In genomic region chr19:3324405-3324856, GRCh38 we compare ENCODE assay signal across 8 cellular contexts. TPM values are rescaled to one million over a fixed set of nuclear protein-coding genes. Genes with fewer than 3 reads are reported as not detected.
A peak's percentile ranks its signal among the peaks of the same experiment; 100 is the strongest.
DNase-seq lines count a peak whose midpoint lies in the region; ATAC-seq and TF ChIP-seq lines count a peak whose summit lies in the region.

No MANE protein-coding gene starts in this region.

- H3K9me2 ChIP-seq in PC-9 (ENCODE audit: insufficient read depth), result no peaks in the 10 kb centered on the region

- intact Hi-C loops in PC-9 (cut with micrococcal nuclease; ENCODE audit: unreplicated experiment), result loop anchor here (10.0 kb wide), 1 partner anchor 880 kb away; no protein-coding TSS in a partner anchor

- no peaks in the 10 kb centered on the region for H3K9me3 Mint-ChIP-seq in glutamatergic neuron (ENCODE audit: unreplicated experiment)
- H3K9me3 Mint-ChIP-seq in stimulated activated memory B cell treated with anti-CD40 and anti-IgM and Interleukin-4, amounts not matched to agents 10 μg/mL and 1 μg/mL and 100 μg/mL, for 72 hours, result peaks cover 7% of the 10 kb centered on the region

- no peak overlapping the region for H3K4me3 Mint-ChIP-seq in glutamatergic neuron (ENCODE audit: unreplicated experiment)
- no peak overlapping the region for H3K4me3 Mint-ChIP-seq in stimulated activated memory B cell treated with anti-CD40 and anti-IgM and Interleukin-4, amounts not matched to agents 10 μg/mL and 1 μg/mL and 100 μg/mL, for 72 hours

- DNase-seq in PC-9, result peak in 1 of 2 experiments; percentile 46
- peak; percentile 39 for DNase-seq in activated T-helper 1 cell treated with Interleukin-2 at 50 U/mL for 16 hours (ENCODE audit: low read depth)
- DNase-seq in glutamatergic neuron, result peak; percentile 63
- peak; percentile 72 to 84 (median 79) for DNase-seq in stimulated activated CD4-positive, alpha-beta T cell treated with anti-CD3 and anti-CD28 coated beads, Interleukin-12 subunit alpha, Interleukin-12 subunit beta, amount 100 ng/mL, for 48 hours (ENCODE audit: low read depth in 2 of 3, low spot score in 1 of 3)

- no peak for ATAC-seq in GM18511 (IDR thresholded peaks at IDR 0.05; ENCODE audit: unreplicated experiment)
- no peak for ATAC-seq in GM19467 (IDR thresholded peaks at IDR 0.05; ENCODE audit: unreplicated experiment)
- no peak for ATAC-seq in stimulated activated memory B cell treated with anti-CD40 and anti-IgM and Interleukin-4, amounts not matched to agents 10 μg/mL and 1 μg/mL and 100 μg/mL, for 72 hours

- no peaks in the 10 kb centered on the region for H3K4me1 ChIP-seq in PC-9 (replicated peaks; ENCODE audit: insufficient read depth)

- BruUV-seq in PC-9 (replicated peaks; lab: Mats Ljungman, UMichigan), result no TSS peak

- POLR2A ChIA-PET in PC-9 (lab: Charles Lee; ENCODE audit: unreplicated experiment), result no interaction called here

- H3K4me3 ChIP-seq in PC-9, result no peak overlapping the region

- no peaks in the 10 kb centered on the region for H3K79me2 ChIP-seq in PC-9 (ENCODE audit: low read depth)

- H3K27me3 Mint-ChIP-seq in glutamatergic neuron (ENCODE audit: unreplicated experiment), result peaks cover 20% of the 10 kb centered on the region
- peaks cover 33% of the 10 kb centered on the region for H3K27me3 Mint-ChIP-seq in stimulated activated memory B cell treated with anti-CD40 and anti-IgM and Interleukin-4, amounts not matched to agents 10 μg/mL and 1 μg/mL and 100 μg/mL, for 72 hours

- no peaks in the 10 kb centered on the region for H3K27me3 ChIP-seq in PC-9 (ENCODE audit: insufficient read depth, low read depth)

- no peak overlapping the region for H3K27ac ChIP-seq in PC-9

- no peaks in the 10 kb centered on the region for H3F3A ChIP-seq in PC-9 (ENCODE audit: insufficient read depth, low read depth)

- no peak overlapping the region for H2AFZ ChIP-seq in PC-9

- no peak overlapping the region for H3K4me2 ChIP-seq in PC-9

- no peaks in the 10 kb centered on the region for H3K36me3 ChIP-seq in PC-9 (ENCODE audit: low read depth)

- H3K36me3 Mint-ChIP-seq in glutamatergic neuron (ENCODE audit: unreplicated experiment), result no peaks in the 10 kb centered on the region
- H3K36me3 Mint-ChIP-seq in stimulated activated memory B cell treated with anti-CD40 and anti-IgM and Interleukin-4, amounts not matched to agents 10 μg/mL and 1 μg/mL and 100 μg/mL, for 72 hours, result no peaks in the 10 kb centered on the region

- H3K4me1 Mint-ChIP-seq in glutamatergic neuron (ENCODE audit: low read depth, unreplicated experiment), result no peaks in the 10 kb centered on the region
- peaks cover 13% of the 10 kb centered on the region for H3K4me1 Mint-ChIP-seq in stimulated activated memory B cell treated with anti-CD40 and anti-IgM and Interleukin-4, amounts not matched to agents 10 μg/mL and 1 μg/mL and 100 μg/mL, for 72 hours

- CTCF ChIA-PET in PC-9 (lab: Charles Lee), result no interaction called here

- peak; percentile 91 for TF ChIP-seq CTCF in GM12873 (IDR thresholded peaks at IDR 0.05; ENCODE audit: insufficient read depth, low read depth, low read length, missing control alignments)
- TF ChIP-seq CTCF in PC-9 (conservative IDR thresholded peaks at IDR 0.05), result peak; percentile 81
- TF ChIP-seq CTCF in glutamatergic neuron (IDR thresholded peaks at IDR 0.05; ENCODE audit: partially characterized antibody, unreplicated experiment), result peak; percentile 70

- no peaks in the 10 kb centered on the region for H4K20me1 ChIP-seq in PC-9 (ENCODE audit: insufficient read depth)

- H3K27ac Mint-ChIP-seq in glutamatergic neuron (ENCODE audit: unreplicated experiment), result no peak overlapping the region
- no peak overlapping the region for H3K27ac Mint-ChIP-seq in stimulated activated memory B cell treated with anti-CD40 and anti-IgM and Interleukin-4, amounts not matched to agents 10 μg/mL and 1 μg/mL and 100 μg/mL, for 72 hours

- no peaks in the 10 kb centered on the region for H3K9me3 ChIP-seq in PC-9 (ENCODE audit: insufficient read depth, low read depth)

RNA-seq across cellular contexts. Expression of gene NFIC, which starts 42.0 kb away (rescaled TPM):
- 71.1 and 75.6 TPM in 2 replicates for total RNA-seq in PC-9 (2021)
- total RNA-seq in glutamatergic neuron (ENCODE audit: unreplicated experiment), result 2.0 TPM

Comparison
In these comparisons a context has a peak if more than half of its experiments do, and no peak if none do; other contexts are left out.
1. RNA of gene NFIC, which starts 42.0 kb away (total RNA-seq): 71.1 to 75.6 TPM in PC-9; 2.0 TPM in glutamatergic neuron (single experiment); every median in the first group is over 10 times any median in the second.
2. Peak in every context shown above with its lines, with median percentiles within 50 percentile points of each other: CTCF ChIP-seq.